8 cellular contexts compared by ENCODE assay signal in the genomic region with DNA sequence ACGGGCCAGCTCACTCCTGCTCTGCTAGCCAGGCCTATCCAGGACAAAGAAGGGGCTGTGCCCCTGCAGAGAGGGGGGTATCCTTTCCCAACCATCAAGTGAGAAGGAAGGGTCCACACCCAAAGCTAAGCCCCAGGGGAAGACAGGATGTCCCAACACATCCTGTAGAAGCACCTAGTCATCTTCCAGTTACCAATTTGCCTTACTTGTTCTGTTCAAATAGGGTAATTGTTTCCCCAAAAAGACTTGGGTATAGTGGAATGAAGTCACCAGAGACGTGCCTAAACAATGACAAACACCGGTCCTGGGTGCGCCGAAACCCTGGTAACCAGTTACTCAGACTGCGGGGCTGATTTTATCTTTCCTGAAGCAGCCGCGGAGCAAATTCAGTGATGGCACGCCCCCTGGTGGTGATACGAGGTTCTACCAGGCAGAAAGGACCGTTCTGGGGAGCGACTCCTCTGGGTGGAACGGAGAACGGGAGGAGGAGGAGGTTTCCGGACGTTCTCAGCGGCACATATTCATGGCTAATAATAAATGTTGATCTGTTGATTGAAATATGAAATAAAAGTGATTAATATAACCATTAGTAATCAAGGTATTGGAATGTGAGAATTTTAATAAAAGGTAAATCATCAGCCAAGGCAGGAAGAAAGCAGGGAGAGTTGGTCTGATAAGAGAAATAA. TPM values are rescaled to one million over a fixed set of nuclear protein-coding genes. Genes with fewer than 3 reads are reported as not detected.
DNase-seq lines count a peak whose midpoint lies in the region; ATAC-seq and TF ChIP-seq lines count a peak whose summit lies in the region.

No MANE protein-coding gene starts in this region.

- TF ChIP-seq CTCF in HFF-Myc (IDR thresholded peaks at IDR 0.05; ENCODE audit: low read depth, low read length, missing control alignments) (peak; percentile 94), foreskin keratinocyte (conservative IDR thresholded peaks at IDR 0.05) (peak; percentile 99)

- H3K9me3 ChIP-seq in SJCRH30 (replicated peaks), result no peaks in the 10 kb centered on the region

- H3K4me1 ChIP-seq in SJCRH30, result peaks cover 8% of the 10 kb centered on the region
- peaks cover 10% of the 10 kb centered on the region for H3K4me1 ChIP-seq in foreskin keratinocyte

- H3K27ac ChIP-seq in SJCRH30, result no peak overlapping the region
- peak overlapping the region; percentile 73 for H3K27ac ChIP-seq in foreskin keratinocyte

- H3K4me3 ChIP-seq in HFF-Myc (replicated peaks; ENCODE audit: low read depth, low read length) (no peak overlapping the region), SJCRH30 (peak overlapping the region; percentile 7)

- H3K27me3 ChIP-seq in SJCRH30 (peaks cover 3% of the 10 kb centered on the region; the same call in 1 of the 2 replicates), foreskin keratinocyte (no peaks in the 10 kb centered on the region)

- peak; percentile 65 for DNase-seq in GDM1 (lab: John Stamatoyannopoulos, UW)
- peak; percentile 81 for DNase-seq in HFF-Myc (ENCODE audit: extremely low read depth, low read depth)
- peak; percentile 83 for DNase-seq in MV-4-11 (lab: John Stamatoyannopoulos, UW)
- peak; percentile 85 to 95 for DNase-seq in SJCRH30
- DNase-seq in activated naive CD4-positive, alpha-beta T cell (lab: John Stamatoyannopoulos, UW), result peak; percentile 87 to 94 (median 88)
- peak; percentile 93 to 97 for DNase-seq in foreskin keratinocyte
- DNase-seq in occipital lobe (lab: John Stamatoyannopoulos, UW), result peak; percentile 81
- peak; percentile 99 for DNase-seq in superior temporal gyrus (ENCODE audit: extremely low spot score)

- H3K36me3 ChIP-seq in SJCRH30, result no peaks in the 10 kb centered on the region

- ATAC-seq in foreskin keratinocyte, result peak; percentile 92

RNA-seq across cellular contexts. Expression of a gene that starts 19.9 kb away (rescaled TPM):
- 10.0 and 10.6 TPM in 2 replicates for total RNA-seq in SJCRH30 (2014; rRNA removed; shearing (Covaris generic))
- total RNA-seq in foreskin keratinocyte (15.2 and 16.6 TPM in 2 replicates), occipital lobe (36.2 TPM)
- 10.0 and 11.1 TPM in 2 replicates for polyA plus RNA-seq in foreskin keratinocyte
